1 cellular context compared by ENCODE assay signal in the genomic region with DNA sequence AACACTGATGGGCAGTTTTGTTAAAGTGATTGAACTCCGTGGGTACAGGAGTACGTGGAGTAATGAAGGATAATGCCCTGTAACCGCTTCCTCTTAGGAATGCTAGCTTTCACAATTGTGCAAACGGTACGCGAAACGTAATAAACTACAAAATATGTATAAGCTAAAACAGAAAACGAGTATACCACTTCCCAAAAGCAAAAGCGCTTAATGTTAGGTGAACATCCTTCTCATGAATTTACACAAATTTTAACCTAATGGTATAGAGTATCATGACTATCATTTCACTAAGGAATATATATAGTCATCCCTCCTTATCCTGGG.
TF ChIP-seq lines count a peak whose summit lies in the region.

No MANE protein-coding gene starts in this region.

TF ChIP-seq in liver, 16 proteins besides CTCF, POLR2A, EP300 and RAD21 (continued from another document):
- TF ChIP-seq, protein P1, sequence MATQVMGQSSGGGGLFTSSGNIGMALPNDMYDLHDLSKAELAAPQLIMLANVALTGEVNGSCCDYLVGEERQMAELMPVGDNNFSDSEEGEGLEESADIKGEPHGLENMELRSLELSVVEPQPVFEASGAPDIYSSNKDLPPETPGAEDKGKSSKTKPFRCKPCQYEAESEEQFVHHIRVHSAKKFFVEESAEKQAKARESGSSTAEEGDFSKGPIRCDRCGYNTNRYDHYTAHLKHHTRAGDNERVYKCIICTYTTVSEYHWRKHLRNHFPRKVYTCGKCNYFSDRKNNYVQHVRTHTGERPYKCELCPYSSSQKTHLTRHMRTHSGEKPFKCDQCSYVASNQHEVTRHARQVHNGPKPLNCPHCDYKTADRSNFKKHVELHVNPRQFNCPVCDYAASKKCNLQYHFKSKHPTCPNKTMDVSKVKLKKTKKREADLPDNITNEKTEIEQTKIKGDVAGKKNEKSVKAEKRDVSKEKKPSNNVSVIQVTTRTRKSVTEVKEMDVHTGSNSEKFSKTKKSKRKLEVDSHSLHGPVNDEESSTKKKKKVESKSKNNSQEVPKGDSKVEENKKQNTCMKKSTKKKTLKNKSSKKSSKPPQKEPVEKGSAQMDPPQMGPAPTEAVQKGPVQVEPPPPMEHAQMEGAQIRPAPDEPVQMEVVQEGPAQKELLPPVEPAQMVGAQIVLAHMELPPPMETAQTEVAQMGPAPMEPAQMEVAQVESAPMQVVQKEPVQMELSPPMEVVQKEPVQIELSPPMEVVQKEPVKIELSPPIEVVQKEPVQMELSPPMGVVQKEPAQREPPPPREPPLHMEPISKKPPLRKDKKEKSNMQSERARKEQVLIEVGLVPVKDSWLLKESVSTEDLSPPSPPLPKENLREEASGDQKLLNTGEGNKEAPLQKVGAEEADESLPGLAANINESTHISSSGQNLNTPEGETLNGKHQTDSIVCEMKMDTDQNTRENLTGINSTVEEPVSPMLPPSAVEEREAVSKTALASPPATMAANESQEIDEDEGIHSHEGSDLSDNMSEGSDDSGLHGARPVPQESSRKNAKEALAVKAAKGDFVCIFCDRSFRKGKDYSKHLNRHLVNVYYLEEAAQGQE (IDR thresholded peaks at IDR 0.05): no peak
- TF ChIP-seq, protein P2, sequence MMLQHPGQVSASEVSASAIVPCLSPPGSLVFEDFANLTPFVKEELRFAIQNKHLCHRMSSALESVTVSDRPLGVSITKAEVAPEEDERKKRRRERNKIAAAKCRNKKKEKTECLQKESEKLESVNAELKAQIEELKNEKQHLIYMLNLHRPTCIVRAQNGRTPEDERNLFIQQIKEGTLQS (IDR thresholded peaks at IDR 0.05): no peak
